ENCODE assay signal across 1 cellular context in the genomic region with DNA sequence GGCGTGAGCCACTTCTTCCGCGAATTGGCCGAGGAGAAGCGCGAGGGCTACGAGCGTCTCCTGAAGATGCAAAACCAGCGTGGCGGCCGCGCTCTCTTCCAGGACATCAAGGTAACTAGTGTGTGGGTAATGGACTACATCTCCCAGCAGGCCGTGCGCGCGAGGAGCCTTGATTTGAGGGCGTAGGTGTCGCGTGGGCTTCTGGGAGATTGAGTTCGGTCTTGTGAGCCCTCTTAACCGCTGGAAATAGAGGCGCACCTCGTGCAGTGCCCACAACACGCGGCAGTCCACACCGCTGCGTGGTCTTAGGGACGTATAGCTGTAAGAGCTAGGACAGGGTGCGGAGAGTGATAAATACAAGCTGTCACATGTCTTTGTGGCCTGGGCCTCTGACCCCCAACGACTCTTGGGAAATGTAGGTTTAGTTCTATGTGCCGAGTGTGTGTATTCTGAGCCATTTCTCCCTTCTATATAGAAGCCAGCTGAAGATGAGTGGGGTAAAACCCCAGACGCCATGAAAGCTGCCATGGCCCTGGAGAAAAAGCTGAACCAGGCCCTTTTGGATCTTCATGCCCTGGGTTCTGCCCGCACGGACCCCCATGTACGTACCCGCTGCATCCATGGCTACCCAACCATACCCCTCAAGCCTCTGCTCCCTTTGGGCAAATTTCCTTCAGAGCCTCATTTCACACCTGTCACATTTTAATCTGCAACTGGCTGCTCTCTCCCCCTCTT.
TF ChIP-seq lines count a peak whose summit lies in the region.

No MANE protein-coding gene starts in this region.

TF ChIP-seq in K562, 482 proteins besides CTCF, POLR2A, EP300 and RAD21 (continued from another document and continues in another):
- TF ChIP-seq SMARCE1 (IDR thresholded peaks at IDR 0.05) (no peak), PTBP1 (IDR thresholded peaks at IDR 0.05; ENCODE audit: low read depth, low read length) (0 out of 2 replicates have a peak, but pooled peaks have one; percentile 0), FOXJ3 (CRISPR knock-in tag; IDR thresholded peaks at IDR 0.05) (no peak), ZNF23 (CRISPR knock-in tag; IDR thresholded peaks at IDR 0.05) (no peak), TEAD4 (IDR thresholded peaks at IDR 0.05; ENCODE audit: low read length) (peak; percentile 9; the same call in 1 of the 2 replicates), TEAD4 (CRISPR knock-in tag; IDR thresholded peaks at IDR 0.05; ENCODE audit: borderline replicate concordance) (no peak), FOXJ2 (tag; IDR thresholded peaks at IDR 0.05) (no peak; the same call in 1 of the 2 replicates), ZNF639 (CRISPR knock-in tag; conservative IDR thresholded peaks at IDR 0.05 in 1 of 2, IDR thresholded peaks at IDR 0.05 in 1 of 2) (no peak; a peak in 1 of 4 replicates), ETS2 (tag; IDR thresholded peaks at IDR 0.05; ENCODE audit: borderline replicate concordance, poor library complexity, severe bottlenecking) (no peak), CBX1 (IDR thresholded peaks at IDR 0.05; ENCODE audit: low read depth) (no peak), ERF (CRISPR knock-in tag; IDR thresholded peaks at IDR 0.05) (peak; percentile 49; the same call in 1 of the 2 replicates), BCL6 (CRISPR knock-in tag; IDR thresholded peaks at IDR 0.05) (no peak), DDX20 (tag; IDR thresholded peaks at IDR 0.05; ENCODE audit: low read depth) (no peak), ZNF347 (CRISPR knock-in tag; IDR thresholded peaks at IDR 0.05; ENCODE audit: low read depth) (no peak), NFYB (IDR thresholded peaks at IDR 0.05; ENCODE audit: extremely low read depth, insufficient read length) (no peak), ZNF830 (CRISPR knock-in tag; IDR thresholded peaks at IDR 0.05) (no peak), RBM34 (IDR thresholded peaks at IDR 0.05; ENCODE audit: borderline replicate concordance, insufficient read depth, low read length) (no peak), ZNF655 (CRISPR knock-in tag; IDR thresholded peaks at IDR 0.05) (no peak), E2F3 (CRISPR knock-in tag; IDR thresholded peaks at IDR 0.05) (no peak), UBTF (IDR thresholded peaks at IDR 0.05; ENCODE audit: borderline replicate concordance in 1 of 2, low read depth in 2 of 2, low read length in 2 of 2) (no peak), ZNF561 (CRISPR knock-in tag; conservative IDR thresholded peaks at IDR 0.05) (no peak), RUNX1 (IDR thresholded peaks at IDR 0.05; ENCODE audit: low read depth) (no peak), ZNF695 (CRISPR knock-in tag; IDR thresholded peaks at IDR 0.05) (no peak), BCOR (IDR thresholded peaks at IDR 0.05) (no peak), SMARCB1 (IDR thresholded peaks at IDR 0.05; ENCODE audit: insufficient read length, low read depth) (no peak), ZNF717 (CRISPR knock-in tag; IDR thresholded peaks at IDR 0.05) (0 out of 2 replicates have a peak, but pooled peaks have one; percentile 46), CHAMP1 (IDR thresholded peaks at IDR 0.05) (peak; percentile 63; the same call in 1 of the 2 replicates), TBP (optimal IDR thresholded peaks at IDR 0.05; ENCODE audit: low read depth, low read length) (no peak), TRIM28 (IDR thresholded peaks at IDR 0.05) (no peak), ZNF668 (CRISPR knock-in tag; IDR thresholded peaks at IDR 0.05) (no peak), SMAD1 (IDR thresholded peaks at IDR 0.05; ENCODE audit: low read depth, low read length, partially characterized antibody) (peak; percentile 17)
- TF ChIP-seq, protein P1, sequence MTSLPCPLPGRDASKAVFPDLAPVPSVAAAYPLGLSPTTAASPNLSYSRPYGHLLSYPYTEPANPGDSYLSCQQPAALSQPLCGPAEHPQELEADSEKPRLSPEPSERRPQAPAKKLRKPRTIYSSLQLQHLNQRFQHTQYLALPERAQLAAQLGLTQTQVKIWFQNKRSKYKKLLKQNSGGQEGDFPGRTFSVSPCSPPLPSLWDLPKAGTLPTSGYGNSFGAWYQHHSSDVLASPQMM (CRISPR knock-in tag; IDR thresholded peaks at IDR 0.05) = no peak
- TF ChIP-seq, protein P2, sequence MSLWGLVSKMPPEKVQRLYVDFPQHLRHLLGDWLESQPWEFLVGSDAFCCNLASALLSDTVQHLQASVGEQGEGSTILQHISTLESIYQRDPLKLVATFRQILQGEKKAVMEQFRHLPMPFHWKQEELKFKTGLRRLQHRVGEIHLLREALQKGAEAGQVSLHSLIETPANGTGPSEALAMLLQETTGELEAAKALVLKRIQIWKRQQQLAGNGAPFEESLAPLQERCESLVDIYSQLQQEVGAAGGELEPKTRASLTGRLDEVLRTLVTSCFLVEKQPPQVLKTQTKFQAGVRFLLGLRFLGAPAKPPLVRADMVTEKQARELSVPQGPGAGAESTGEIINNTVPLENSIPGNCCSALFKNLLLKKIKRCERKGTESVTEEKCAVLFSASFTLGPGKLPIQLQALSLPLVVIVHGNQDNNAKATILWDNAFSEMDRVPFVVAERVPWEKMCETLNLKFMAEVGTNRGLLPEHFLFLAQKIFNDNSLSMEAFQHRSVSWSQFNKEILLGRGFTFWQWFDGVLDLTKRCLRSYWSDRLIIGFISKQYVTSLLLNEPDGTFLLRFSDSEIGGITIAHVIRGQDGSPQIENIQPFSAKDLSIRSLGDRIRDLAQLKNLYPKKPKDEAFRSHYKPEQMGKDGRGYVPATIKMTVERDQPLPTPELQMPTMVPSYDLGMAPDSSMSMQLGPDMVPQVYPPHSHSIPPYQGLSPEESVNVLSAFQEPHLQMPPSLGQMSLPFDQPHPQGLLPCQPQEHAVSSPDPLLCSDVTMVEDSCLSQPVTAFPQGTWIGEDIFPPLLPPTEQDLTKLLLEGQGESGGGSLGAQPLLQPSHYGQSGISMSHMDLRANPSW (CRISPR knock-in tag; IDR thresholded peaks at IDR 0.05) = no peak
- TF ChIP-seq, protein P3, sequence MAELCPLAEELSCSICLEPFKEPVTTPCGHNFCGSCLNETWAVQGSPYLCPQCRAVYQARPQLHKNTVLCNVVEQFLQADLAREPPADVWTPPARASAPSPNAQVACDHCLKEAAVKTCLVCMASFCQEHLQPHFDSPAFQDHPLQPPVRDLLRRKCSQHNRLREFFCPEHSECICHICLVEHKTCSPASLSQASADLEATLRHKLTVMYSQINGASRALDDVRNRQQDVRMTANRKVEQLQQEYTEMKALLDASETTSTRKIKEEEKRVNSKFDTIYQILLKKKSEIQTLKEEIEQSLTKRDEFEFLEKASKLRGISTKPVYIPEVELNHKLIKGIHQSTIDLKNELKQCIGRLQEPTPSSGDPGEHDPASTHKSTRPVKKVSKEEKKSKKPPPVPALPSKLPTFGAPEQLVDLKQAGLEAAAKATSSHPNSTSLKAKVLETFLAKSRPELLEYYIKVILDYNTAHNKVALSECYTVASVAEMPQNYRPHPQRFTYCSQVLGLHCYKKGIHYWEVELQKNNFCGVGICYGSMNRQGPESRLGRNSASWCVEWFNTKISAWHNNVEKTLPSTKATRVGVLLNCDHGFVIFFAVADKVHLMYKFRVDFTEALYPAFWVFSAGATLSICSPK (IDR thresholded peaks at IDR 0.05; ENCODE audit: borderline replicate concordance) = no peak
- TF ChIP-seq, protein P4, sequence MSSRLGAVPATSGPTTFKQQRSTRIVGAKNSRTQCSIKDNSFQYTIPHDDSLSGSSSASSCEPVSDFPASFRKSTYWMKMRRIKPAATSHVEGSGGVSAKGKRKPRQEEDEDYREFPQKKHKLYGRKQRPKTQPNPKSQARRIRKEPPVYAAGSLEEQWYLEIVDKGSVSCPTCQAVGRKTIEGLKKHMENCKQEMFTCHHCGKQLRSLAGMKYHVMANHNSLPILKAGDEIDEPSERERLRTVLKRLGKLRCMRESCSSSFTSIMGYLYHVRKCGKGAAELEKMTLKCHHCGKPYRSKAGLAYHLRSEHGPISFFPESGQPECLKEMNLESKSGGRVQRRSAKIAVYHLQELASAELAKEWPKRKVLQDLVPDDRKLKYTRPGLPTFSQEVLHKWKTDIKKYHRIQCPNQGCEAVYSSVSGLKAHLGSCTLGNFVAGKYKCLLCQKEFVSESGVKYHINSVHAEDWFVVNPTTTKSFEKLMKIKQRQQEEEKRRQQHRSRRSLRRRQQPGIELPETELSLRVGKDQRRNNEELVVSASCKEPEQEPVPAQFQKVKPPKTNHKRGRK (tag; IDR thresholded peaks at IDR 0.05) = peak; percentile 19; the same call in 1 of the 2 replicates
- TF ChIP-seq, protein P5, sequence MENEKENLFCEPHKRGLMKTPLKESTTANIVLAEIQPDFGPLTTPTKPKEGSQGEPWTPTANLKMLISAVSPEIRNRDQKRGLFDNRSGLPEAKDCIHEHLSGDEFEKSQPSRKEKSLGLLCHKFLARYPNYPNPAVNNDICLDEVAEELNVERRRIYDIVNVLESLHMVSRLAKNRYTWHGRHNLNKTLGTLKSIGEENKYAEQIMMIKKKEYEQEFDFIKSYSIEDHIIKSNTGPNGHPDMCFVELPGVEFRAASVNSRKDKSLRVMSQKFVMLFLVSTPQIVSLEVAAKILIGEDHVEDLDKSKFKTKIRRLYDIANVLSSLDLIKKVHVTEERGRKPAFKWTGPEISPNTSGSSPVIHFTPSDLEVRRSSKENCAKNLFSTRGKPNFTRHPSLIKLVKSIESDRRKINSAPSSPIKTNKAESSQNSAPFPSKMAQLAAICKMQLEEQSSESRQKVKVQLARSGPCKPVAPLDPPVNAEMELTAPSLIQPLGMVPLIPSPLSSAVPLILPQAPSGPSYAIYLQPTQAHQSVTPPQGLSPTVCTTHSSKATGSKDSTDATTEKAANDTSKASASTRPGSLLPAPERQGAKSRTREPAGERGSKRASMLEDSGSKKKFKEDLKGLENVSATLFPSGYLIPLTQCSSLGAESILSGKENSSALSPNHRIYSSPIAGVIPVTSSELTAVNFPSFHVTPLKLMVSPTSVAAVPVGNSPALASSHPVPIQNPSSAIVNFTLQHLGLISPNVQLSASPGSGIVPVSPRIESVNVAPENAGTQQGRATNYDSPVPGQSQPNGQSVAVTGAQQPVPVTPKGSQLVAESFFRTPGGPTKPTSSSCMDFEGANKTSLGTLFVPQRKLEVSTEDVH (IDR thresholded peaks at IDR 0.05; ENCODE audit: low read depth, partially characterized antibody) = no peak
